ENCODE assay signal across 28 cellular contexts in the genomic region with DNA sequence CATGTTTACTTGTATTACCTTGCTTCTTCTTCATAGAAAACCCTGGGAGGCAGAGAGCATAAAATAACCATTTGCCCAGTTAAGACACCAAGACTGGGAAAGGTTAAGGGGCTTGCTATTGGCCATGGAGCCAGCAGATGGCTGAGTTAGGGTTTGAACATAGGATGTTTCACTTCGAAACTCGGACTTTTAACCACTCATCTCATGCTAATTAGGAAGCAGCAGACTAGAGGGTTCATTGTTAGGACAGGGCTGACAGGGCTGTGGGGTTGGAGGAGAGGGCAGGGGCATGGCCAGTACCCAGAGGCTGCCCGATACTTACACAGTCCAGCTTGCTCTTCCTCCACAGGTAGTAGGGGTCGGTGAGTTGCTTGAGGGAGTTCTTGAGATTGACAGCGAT. TPM values are rescaled to one million over a fixed set of nuclear protein-coding genes. Genes with fewer than 3 reads are reported as not detected.
A peak's percentile ranks its signal among the peaks of the same experiment; 100 is the strongest.
DNase-seq lines count a peak whose midpoint lies in the region; ATAC-seq and TF ChIP-seq lines count a peak whose summit lies in the region.
"Had no signal": no experiment of that assay in that cellular context is flagged by ENCODE, and none has a peak within 500 bp of the region (broad histone marks: within the 10 kb centered on the region; RNA-seq: fewer than 3 reads in every experiment).

No MANE protein-coding gene starts in this region.

- no peak overlapping the region for H3K4me3 Mint-ChIP-seq in chondrocyte (ENCODE audit: unreplicated experiment)
- H3K4me3 Mint-ChIP-seq in activated T-helper 17 cell treated with anti-CD3 and anti-CD28 coated beads, Interleukin-2, amount 50 U/mL, for 72 hours: no peak overlapping the region
- H3K4me3 Mint-ChIP-seq: activated naive CD4-positive, alpha-beta T cell treated with anti-CD3 and anti-CD28 coated beads, Interleukin-2, amount 10 ng/mL, durations not matched to agents 7 days and 5 days; activated T-cell treated with anti-CD3 and anti-CD28 coated beads, Interleukin-2, amount 50 U/mL, for 72 hours; H9; mesothelial cell of epicardium; natural killer cell; T-cell had no signal

- no peaks in the 10 kb centered on the region for H4K20me1 ChIP-seq in osteoblast (ENCODE audit: insufficient read depth, low read length)
- H4K20me1 ChIP-seq: BLaER1 had no signal

- H3K79me2 ChIP-seq in osteoblast (ENCODE audit: insufficient read depth, low read length): no peaks in the 10 kb centered on the region

- no peaks in the 10 kb centered on the region for H3K36me3 Mint-ChIP-seq in chondrocyte (ENCODE audit: low read depth)
- no peaks in the 10 kb centered on the region for H3K36me3 Mint-ChIP-seq in activated T-helper 17 cell treated with anti-CD3 and anti-CD28 coated beads, Interleukin-2, amount 50 U/mL, for 72 hours (ENCODE audit: low read depth)
- H3K36me3 Mint-ChIP-seq: activated naive CD4-positive, alpha-beta T cell treated with anti-CD3 and anti-CD28 coated beads, Interleukin-2, amount 10 ng/mL, durations not matched to agents 7 days and 5 days; mesothelial cell of epicardium; natural killer cell; T-cell had no signal

- peaks cover 8% of the 10 kb centered on the region for H3K4me1 ChIP-seq in osteoblast (ENCODE audit: insufficient read depth, low read length)
- H3K4me1 ChIP-seq: upper lobe of right lung had no signal

- no peaks in the 10 kb centered on the region for H3K27me3 ChIP-seq in osteoblast (ENCODE audit: insufficient read depth, low read length)
- H3K27me3 ChIP-seq: BLaER1, cardiac muscle cell, upper lobe of right lung had no signal

- DNase-seq in Ammon's horn (ENCODE audit: low spot score) (peak; percentile 63), MV-4-11 (lab: John Stamatoyannopoulos, UW) (peak; percentile 47), chondrocyte (ENCODE audit: low spot score) (peak; percentile 32), osteoblast (ENCODE audit: insufficient read length, low spot score, missing footprints) (peak; percentile 32), Kasumi-1 (lab: John Stamatoyannopoulos, UW) (no peak), GM20000 (ENCODE audit: low spot score) (no peak), NCI-H2227 (lab: John Stamatoyannopoulos, UW; ENCODE audit: unreplicated experiment) (no peak)
- DNase-seq: activated CD4-positive, alpha-beta T cell treated with anti-CD3 and anti-CD28 coated beads, Interleukin-2, amount 50 U/mL, for 4 hours; activated CD4-positive, CD25-positive, alpha-beta regulatory T cell; activated naive CD4-positive, alpha-beta T cell treated with anti-CD3 and anti-CD28 coated beads, Interleukin-2, amount 10 ng/mL, durations not matched to agents 7 days and 5 days; activated T-cell treated with anti-CD3 and anti-CD28 coated beads, Interleukin-2, amount 50 U/mL, for 72 hours; H9; left ventricle myocardium superior; natural killer cell; NCI-H187 treated with DMSO at 0.1 percent for 48 hours; NCI-H226; occipital lobe; RPMI8226; small intestine; stimulated activated CD4-positive, alpha-beta T cell treated with anti-CD3 and anti-CD28 coated beads, Interleukin-2, amount 100 ng/mL, for 24 hours; upper lobe of right lung had no signal

- H3K4me3 ChIP-seq in osteoblast (ENCODE audit: insufficient read depth, low read length): no peak overlapping the region
- H3K4me3 ChIP-seq: BLaER1, cardiac muscle cell, upper lobe of right lung had no signal

- no peaks in the 10 kb centered on the region for H3K9me3 Mint-ChIP-seq in chondrocyte (ENCODE audit: low read depth)
- no peaks in the 10 kb centered on the region for H3K9me3 Mint-ChIP-seq in activated T-helper 17 cell treated with anti-CD3 and anti-CD28 coated beads, Interleukin-2, amount 50 U/mL, for 72 hours
- H3K9me3 Mint-ChIP-seq: activated naive CD4-positive, alpha-beta T cell treated with anti-CD3 and anti-CD28 coated beads, Interleukin-2, amount 10 ng/mL, durations not matched to agents 7 days and 5 days; activated T-cell treated with anti-CD3 and anti-CD28 coated beads, Interleukin-2, amount 50 U/mL, for 72 hours; H9; mesothelial cell of epicardium; natural killer cell; T-cell had no signal

- peak overlapping the region; percentile 9 for H3K4me2 ChIP-seq in osteoblast (ENCODE audit: insufficient read depth, low read length)
- H3K4me2 ChIP-seq: BLaER1 had no signal

- no peaks in the 10 kb centered on the region for H3K36me3 ChIP-seq in osteoblast (ENCODE audit: insufficient read depth, low read length)
- H3K36me3 ChIP-seq: BLaER1, cardiac muscle cell, upper lobe of right lung had no signal

- TF ChIP-seq CTCF in chondrocyte (IDR thresholded peaks at IDR 0.05) (no peak), osteoblast (IDR thresholded peaks at IDR 0.05; ENCODE audit: extremely low read depth, low read depth, low read length) (no peak), GM20000 (IDR thresholded peaks at IDR 0.05; ENCODE audit: extremely low read depth, missing control alignments) (no peak)

- H3K4me1 Mint-ChIP-seq in chondrocyte (ENCODE audit: low read depth): no peaks in the 10 kb centered on the region
- H3K4me1 Mint-ChIP-seq in activated T-helper 17 cell treated with anti-CD3 and anti-CD28 coated beads, Interleukin-2, amount 50 U/mL, for 72 hours: peaks cover 6% of the 10 kb centered on the region
- H3K4me1 Mint-ChIP-seq: activated naive CD4-positive, alpha-beta T cell treated with anti-CD3 and anti-CD28 coated beads, Interleukin-2, amount 10 ng/mL, durations not matched to agents 7 days and 5 days; natural killer cell; T-cell had no signal

- H3K27me3 Mint-ChIP-seq in chondrocyte (ENCODE audit: low read depth): no peaks in the 10 kb centered on the region
- H3K27me3 Mint-ChIP-seq in activated T-helper 17 cell treated with anti-CD3 and anti-CD28 coated beads, Interleukin-2, amount 50 U/mL, for 72 hours: peaks cover 4% of the 10 kb centered on the region

- no peak overlapping the region for H3K27ac Mint-ChIP-seq in chondrocyte (ENCODE audit: unreplicated experiment)
- no peak overlapping the region for H3K27ac Mint-ChIP-seq in activated T-helper 17 cell treated with anti-CD3 and anti-CD28 coated beads, Interleukin-2, amount 50 U/mL, for 72 hours
- H3K27ac Mint-ChIP-seq: activated naive CD4-positive, alpha-beta T cell treated with anti-CD3 and anti-CD28 coated beads, Interleukin-2, amount 10 ng/mL, durations not matched to agents 7 days and 5 days; activated T-cell treated with anti-CD3 and anti-CD28 coated beads, Interleukin-2, amount 50 U/mL, for 72 hours; mesothelial cell of epicardium; natural killer cell; T-cell had no signal

- no peak for ATAC-seq in activated T-helper 17 cell treated with anti-CD3 and anti-CD28 coated beads, Interleukin-2, amount 50 U/mL, for 72 hours (replicated peaks)
- ATAC-seq: activated T-cell treated with anti-CD3 and anti-CD28 coated beads, Interleukin-2, amount 50 U/mL, for 72 hours; left ventricle myocardium superior; natural killer cell; T-cell; upper lobe of right lung had no signal

- H3K27ac ChIP-seq in osteoblast (ENCODE audit: low read depth, low read length): peak overlapping the region; percentile 58
- H3K27ac ChIP-seq: BLaER1, cardiac muscle cell, upper lobe of right lung had no signal

- no peak overlapping the region for H2AFZ ChIP-seq in osteoblast (ENCODE audit: low read length)

- H3K9me3 ChIP-seq in osteoblast (ENCODE audit: low read depth, low read length): no peaks in the 10 kb centered on the region
- H3K9me3 ChIP-seq: BLaER1, upper lobe of right lung had no signal

RNA-seq across cellular contexts. Expression of a gene that starts 17.0 kb away (rescaled TPM):
- not detected in 3 replicates for total RNA-seq in chondrocyte
- total RNA-seq in osteoblast: not detected in 2 replicates
- not detected for total RNA-seq in activated T-helper 17 cell treated with anti-CD3 and anti-CD28 coated beads, Interleukin-2, amount 50 U/mL, for 72 hours
- total RNA-seq: activated T-cell treated with anti-CD3 and anti-CD28 coated beads, Interleukin-2, amount 50 U/mL, for 72 hours; dermis blood vessel endothelial cell; H9; mesothelial cell of epicardium; natural killer cell; occipital lobe; SK-MEL-5 had no signal

Comparison
In these comparisons a context has a peak if more than half of its experiments do, and no peak if none do; other contexts are left out.
1. DNase-seq: peak in Ammon's horn (single experiment), MV-4-11 (single experiment), chondrocyte (single experiment) and osteoblast (single experiment); none in Kasumi-1 (0 of 2), GM20000 (single experiment) and NCI-H2227 (single experiment).